Comparison of ENCODE assay signal across 19 cellular contexts in the genomic region with DNA sequence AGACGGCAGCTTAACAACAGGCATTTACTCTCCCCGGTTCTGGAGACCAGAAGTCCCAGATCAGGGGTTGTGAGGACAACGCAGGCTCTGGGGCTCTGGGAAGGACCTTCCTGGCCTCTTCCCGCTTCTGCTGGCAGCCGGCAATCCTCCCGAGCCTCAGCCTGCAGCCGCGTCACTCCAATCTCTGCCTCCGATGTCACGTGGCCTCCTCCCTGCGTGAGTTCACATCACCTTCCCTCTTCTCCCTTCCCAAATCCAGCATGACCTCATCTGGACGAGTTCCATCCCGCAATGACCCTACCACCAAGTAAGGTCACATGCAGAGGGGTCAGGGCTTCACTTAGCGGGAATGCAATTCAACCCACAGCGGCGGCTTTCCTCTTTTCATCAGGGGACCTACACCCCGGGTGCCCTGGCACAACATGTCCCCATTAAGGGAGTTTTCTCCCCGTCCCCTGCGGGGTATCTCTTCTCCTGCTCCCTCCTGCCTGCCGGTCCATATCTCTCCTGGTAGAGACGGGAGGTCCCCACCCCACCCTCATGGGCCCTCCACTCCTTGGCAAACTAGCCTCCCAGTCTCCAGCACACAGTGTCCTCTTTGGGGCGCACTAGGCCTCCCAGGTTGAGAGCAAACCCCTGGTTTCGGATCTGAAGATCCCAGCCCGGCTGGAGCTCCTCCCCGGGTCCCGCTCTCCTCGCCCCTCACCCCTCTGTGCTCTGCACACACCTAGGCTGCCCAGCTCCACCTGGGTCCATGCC. TPM values are rescaled to one million over a fixed set of nuclear protein-coding genes. Genes with fewer than 3 reads are reported as not detected.
DNase-seq lines count a peak whose midpoint lies in the region; ATAC-seq and TF ChIP-seq lines count a peak whose summit lies in the region.
"Had no signal": no experiment of that assay in that cellular context is flagged by ENCODE, and none has a peak within 500 bp of the region (broad histone marks: within the 10 kb centered on the region; RNA-seq: fewer than 3 reads in every experiment).

No MANE protein-coding gene starts in this region.

- H3K36me3 Mint-ChIP-seq in WTC11 (no peaks in the 10 kb centered on the region), type B pancreatic cell (no peaks in the 10 kb centered on the region)
- H3K36me3 Mint-ChIP-seq in activated CD4-positive, alpha-beta T cell treated with anti-CD3 and anti-CD28 coated beads, Interleukin-2, amount 10 ng/mL, durations not matched to agents 7 days and 5 days (ENCODE audit: low read depth): no peaks in the 10 kb centered on the region

- H3K4me3 ChIP-seq in heart left ventricle: no peak overlapping the region
- H3K4me3 ChIP-seq in PC-3 (ENCODE audit: low read length): no peak overlapping the region
- H3K4me3 ChIP-seq: HAP-1, SK-N-MC had no signal

- no peaks in the 10 kb centered on the region for H3K9me3 Mint-ChIP-seq in WTC11
- H3K9me3 Mint-ChIP-seq in type B pancreatic cell: no peaks in the 10 kb centered on the region
- H3K9me3 Mint-ChIP-seq in activated CD4-positive, alpha-beta T cell treated with anti-CD3 and anti-CD28 coated beads, Interleukin-2, amount 10 ng/mL, durations not matched to agents 7 days and 5 days: no peaks in the 10 kb centered on the region

- H3K4me3 Mint-ChIP-seq in WTC11 (no peak overlapping the region), type B pancreatic cell (no peak overlapping the region)
- H3K4me3 Mint-ChIP-seq in activated CD4-positive, alpha-beta T cell treated with anti-CD3 and anti-CD28 coated beads, Interleukin-2, amount 10 ng/mL, durations not matched to agents 7 days and 5 days: no peak overlapping the region

- H3K27me3 ChIP-seq in heart left ventricle (no peaks in the 10 kb centered on the region), PC-3 (ENCODE audit: low read length) (no peaks in the 10 kb centered on the region)

- POLR2A ChIA-PET in WTC11 (lab: Charles Lee) (no interaction called here), PC-3 (lab: Charles Lee; ENCODE audit: unreplicated experiment) (no interaction called here)
- POLR2A ChIA-PET in activated CD4-positive, alpha-beta T cell treated with anti-CD3 and anti-CD28 coated beads, Interleukin-2, amount 10 ng/mL, durations not matched to agents 7 days and 5 days (lab: Charles Lee): no interaction called here

- no peak for TF ChIP-seq POLR2A in heart left ventricle (IDR thresholded peaks at IDR 0.05)

- 74 to 82% (median 76%) methylated on average over 23 to 27 of the region's 27 CpGs for WGBS in heart left ventricle, 4 donors

- no peaks in the 10 kb centered on the region for H3K27me3 Mint-ChIP-seq in WTC11 (ENCODE audit: low read depth)
- peaks cover 8% of the 10 kb centered on the region for H3K27me3 Mint-ChIP-seq in type B pancreatic cell
- H3K27me3 Mint-ChIP-seq in activated CD4-positive, alpha-beta T cell treated with anti-CD3 and anti-CD28 coated beads, Interleukin-2, amount 10 ng/mL, durations not matched to agents 7 days and 5 days: no peaks in the 10 kb centered on the region

- H3F3A ChIP-seq in PC-3 (ENCODE audit: low read length, unreplicated experiment): no peaks in the 10 kb centered on the region

- ATAC-seq in Right ventricle myocardium inferior (no peak), heart left ventricle (no peak), WTC11 (no peak), HG02759 (IDR thresholded peaks at IDR 0.05; ENCODE audit: unreplicated experiment) (no peak), PC-3 (no peak)

- H3K27ac ChIP-seq in heart left ventricle (no peak overlapping the region), PC-3 (ENCODE audit: low read length) (no peak overlapping the region)
- H3K27ac ChIP-seq: 22Rv1, SK-N-MC had no signal

- H3K27ac Mint-ChIP-seq in WTC11 (peak overlapping the region; percentile 43; the same call in 1 of the 2 replicates), type B pancreatic cell (peak overlapping the region; percentile 37)
- no peak overlapping the region for H3K27ac Mint-ChIP-seq in activated CD4-positive, alpha-beta T cell treated with anti-CD3 and anti-CD28 coated beads, Interleukin-2, amount 10 ng/mL, durations not matched to agents 7 days and 5 days

- no peak overlapping the region for H3K9ac ChIP-seq in PC-3 (ENCODE audit: low read length)

- H3K9me2 ChIP-seq in PC-3 (replicated peaks; ENCODE audit: low read length): no peaks in the 10 kb centered on the region

- no peaks in the 10 kb centered on the region for H3K79me2 ChIP-seq in PC-3 (ENCODE audit: low read length)

- peaks cover 26% of the 10 kb centered on the region for H3K4me1 Mint-ChIP-seq in WTC11
- peaks cover 15% of the 10 kb centered on the region for H3K4me1 Mint-ChIP-seq in type B pancreatic cell (ENCODE audit: unreplicated experiment)
- H3K4me1 Mint-ChIP-seq in activated CD4-positive, alpha-beta T cell treated with anti-CD3 and anti-CD28 coated beads, Interleukin-2, amount 10 ng/mL, durations not matched to agents 7 days and 5 days: no peaks in the 10 kb centered on the region

- H3K4me1 ChIP-seq in heart left ventricle (peaks cover 0 to 24% (median 2%) of the 10 kb centered on the region in 12 donors), PC-3 (ENCODE audit: insufficient read depth, low read length) (no peaks in the 10 kb centered on the region)
- H3K4me1 ChIP-seq: HAP-1 had no signal

- no peak overlapping the region for H3K4me2 ChIP-seq in PC-3 (ENCODE audit: low read length)

- intact Hi-C loops in Right ventricle myocardium inferior (cut with DNase I) (no loop called here), heart left ventricle (cut with DNase I) (no loop called here), PC-3 (cut with micrococcal nuclease) (no loop called here)

- DNase-seq in Right ventricle myocardium inferior (ENCODE audit: missing footprints) (peak; percentile 49), heart left ventricle (no peak), WTC11 (ENCODE audit: low spot score) (no peak), hepatic stellate cell (ENCODE audit: low spot score) (peak; percentile 49), type B pancreatic cell (ENCODE audit: extremely low spot score, unreplicated experiment) (no peak), PC-3 (no peak)
- DNase-seq in activated CD4-positive, alpha-beta T cell treated with anti-CD3 and anti-CD28 coated beads, Interleukin-2, amount 10 ng/mL, durations not matched to agents 7 days and 5 days: no peak
- DNase-seq: C1 segment of cervical spinal cord, DND-41, Kasumi-1, MM.1S, NCI-H1092 treated with DMSO at 0.1 percent for 48 hours, NCI-H1694, NCI-H2227 treated with DMSO at 0.1 percent for 48 hours, NCI-H524 had no signal

- TF ChIP-seq CTCF in heart left ventricle (IDR thresholded peaks at IDR 0.05): no peak
- TF ChIP-seq CTCF in WTC11 (IDR thresholded peaks at IDR 0.05): no peak
- no peak for TF ChIP-seq CTCF in type B pancreatic cell (conservative IDR thresholded peaks at IDR 0.05)
- no peak for TF ChIP-seq CTCF in PC-3 (conservative IDR thresholded peaks at IDR 0.05; ENCODE audit: low read depth, low read length)

- no TSS peak for BruUV-seq in PC-3 (replicated peaks; lab: Mats Ljungman, UMichigan)

- no peaks in the 10 kb centered on the region for H4K20me1 ChIP-seq in PC-3 (ENCODE audit: low read length)

- H3K9me3 ChIP-seq in heart left ventricle: peaks cover 0 to under 1% (median 0%) of the 10 kb centered on the region in 12 donors
- H3K9me3 ChIP-seq in PC-3 (ENCODE audit: low read length): no peaks in the 10 kb centered on the region
- H3K9me3 ChIP-seq: HAP-1 had no signal

- H2AFZ ChIP-seq in PC-3 (ENCODE audit: low read length): no peak overlapping the region

- CTCF ChIA-PET in WTC11 (lab: Charles Lee): interaction anchor here (1.2 to 2.2 kb wide), 2 partner anchors 24 to 44 kb away, joined by 3 to 9 read pairs; no protein-coding TSS in a partner anchor
- CTCF ChIA-PET in PC-3 (lab: Charles Lee): no interaction called here
- CTCF ChIA-PET in activated CD4-positive, alpha-beta T cell treated with anti-CD3 and anti-CD28 coated beads, Interleukin-2, amount 10 ng/mL, durations not matched to agents 7 days and 5 days (lab: Charles Lee): no interaction called here

- H3K36me3 ChIP-seq in heart left ventricle (no peaks in the 10 kb centered on the region), PC-3 (ENCODE audit: low read depth, low read length) (no peaks in the 10 kb centered on the region)
- H3K36me3 ChIP-seq: HAP-1 had no signal

TF ChIP-seq in WTC11, 78 proteins besides CTCF, POLR2A, EP300 and RAD21 (continues in another document):
- TF ChIP-seq, protein P1, sequence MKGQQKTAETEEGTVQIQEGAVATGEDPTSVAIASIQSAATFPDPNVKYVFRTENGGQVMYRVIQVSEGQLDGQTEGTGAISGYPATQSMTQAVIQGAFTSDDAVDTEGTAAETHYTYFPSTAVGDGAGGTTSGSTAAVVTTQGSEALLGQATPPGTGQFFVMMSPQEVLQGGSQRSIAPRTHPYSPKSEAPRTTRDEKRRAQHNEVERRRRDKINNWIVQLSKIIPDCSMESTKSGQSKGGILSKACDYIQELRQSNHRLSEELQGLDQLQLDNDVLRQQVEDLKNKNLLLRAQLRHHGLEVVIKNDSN (CRISPR knock-in tag; IDR thresholded peaks at IDR 0.05): no peak
- no peak for TF ChIP-seq PREB (CRISPR knock-in tag; IDR thresholded peaks at IDR 0.05; ENCODE audit: borderline replicate concordance)
- no peak for TF ChIP-seq MYBL2 (CRISPR knock-in tag; IDR thresholded peaks at IDR 0.05)
- TF ChIP-seq NFYB (CRISPR knock-in tag; conservative IDR thresholded peaks at IDR 0.05; ENCODE audit: low read depth): no peak
- TF ChIP-seq ZNF671 (CRISPR knock-in tag; IDR thresholded peaks at IDR 0.05): no peak

RNA-seq across cellular contexts. Expression of gene ABLIM2, which starts 25.5 kb away (rescaled TPM):
- total RNA-seq in Right ventricle myocardium inferior (24.9 TPM), heart left ventricle (10 to 100 TPM; 14.3 to 25.8 (median 18.4) TPM), WTC11 (2021) (2.6 to 3.9 TPM (median 2.8 TPM) in 3 replicates), type B pancreatic cell (ENCODE audit: low replicate concordance) (2.6 and 3.4 TPM in 2 replicates), PC-3 (2014; rRNA removed) (3.2 and 3.6 TPM in 2 replicates)
- polyA plus RNA-seq in heart left ventricle: 10 to 100 TPM; 11.1 to 27.9 TPM
- total RNA-seq in activated CD4-positive, alpha-beta T cell treated with anti-CD3 and anti-CD28 coated beads, Interleukin-2, amount 10 ng/mL, durations not matched to agents 7 days and 5 days: under 1 TPM; 0.30 to 0.79 TPM

Comparison
In these comparisons a context has a peak if more than half of its experiments do, and no peak if none do; other contexts are left out.
1. DNase-seq: peak in Right ventricle myocardium inferior (single experiment) and hepatic stellate cell (single experiment); none in heart left ventricle (0 of 5), WTC11 (single experiment), type B pancreatic cell (single experiment), PC-3 (single experiment) and activated CD4-positive, alpha-beta T cell treated with anti-CD3 and anti-CD28 coated beads, Interleukin-2, amount 10 ng/mL, durations not matched to agents 7 days and 5 days (single experiment).